In the genomic region with DNA sequence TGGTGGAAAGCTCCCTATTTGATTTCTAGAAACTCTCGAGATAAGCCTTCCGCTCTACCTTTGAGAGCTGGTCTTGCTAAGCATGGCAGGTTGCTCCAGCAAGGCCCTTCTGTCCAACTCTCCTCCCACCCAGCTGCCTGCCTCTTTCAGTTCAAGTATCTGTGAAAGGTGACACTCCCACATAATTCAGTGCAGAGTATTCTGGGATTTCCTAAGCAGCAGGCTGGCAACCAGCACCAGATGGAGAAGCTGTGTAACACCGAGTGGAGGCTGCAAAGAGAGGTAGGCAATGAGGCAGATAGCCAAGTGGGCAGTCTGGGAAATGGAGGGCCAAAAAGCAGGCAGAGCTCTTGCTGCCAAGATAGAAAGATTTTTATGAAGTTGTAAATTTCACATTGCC, we compare ENCODE assay signal across 14 cellular contexts.
DNase-seq lines count a peak whose midpoint lies in the region; ATAC-seq lines count a peak whose summit lies in the region.
"Had no signal": no experiment of that assay in that cellular context is flagged by ENCODE, and none has a peak within 500 bp of the region (broad histone marks: within the 10 kb centered on the region; RNA-seq: fewer than 3 reads in every experiment).

No MANE protein-coding gene starts in this region.

- no peak overlapping the region for H3K27ac Mint-ChIP-seq in T-cell
- no peak overlapping the region for H3K27ac Mint-ChIP-seq in immature natural killer cell
- H3K27ac Mint-ChIP-seq: naive B cell had no signal

- CTCF ChIA-PET in T-cell (lab: Charles Lee), result no interaction called here

- H3K36me3 Mint-ChIP-seq in T-cell, result no peaks in the 10 kb centered on the region
- H3K36me3 Mint-ChIP-seq in immature natural killer cell, result no peaks in the 10 kb centered on the region
- H3K36me3 Mint-ChIP-seq: naive B cell had no signal

- DNase-seq in Ammon's horn (ENCODE audit: low spot score) (peak; percentile 40), LHCN-M2 (ENCODE audit: low read depth) (peak; percentile 47), NCI-H345 (lab: John Stamatoyannopoulos, UW) (peak; percentile 87), cerebellar cortex (ENCODE audit: low spot score) (peak; percentile 90), T-cell (no peak), immature natural killer cell (no peak), inferior parietal cortex (ENCODE audit: extremely low spot score) (no peak)
- DNase-seq in activated naive CD4-positive, alpha-beta T cell treated with Interleukin-2 at 50 U/mL for 16 hours, result no peak
- DNase-seq: ACHN; activated CD8-positive, alpha-beta memory T cell treated with anti-CD3 and anti-CD28 coated beads for 24 hours; activated gamma-delta T cell; COR-L47; naive B cell had no signal

- H3K27me3 Mint-ChIP-seq in T-cell, result peaks cover 7 to 12% of the 10 kb centered on the region in 2 donors
- H3K27me3 Mint-ChIP-seq in immature natural killer cell (ENCODE audit: low read depth in 3 of 3), result no peaks in the 10 kb centered on the region

- H3K9me3 Mint-ChIP-seq in T-cell (no peaks in the 10 kb centered on the region), immature natural killer cell (no peaks in the 10 kb centered on the region)

- POLR2A ChIA-PET in T-cell (lab: Charles Lee), result no interaction called here

- H3K4me3 Mint-ChIP-seq in T-cell, result no peak overlapping the region
- H3K4me3 Mint-ChIP-seq in immature natural killer cell, result no peak overlapping the region
- H3K4me3 Mint-ChIP-seq: naive B cell had no signal

- H3K4me1 Mint-ChIP-seq in T-cell (no peaks in the 10 kb centered on the region), immature natural killer cell (no peaks in the 10 kb centered on the region)
- H3K4me1 Mint-ChIP-seq: naive B cell had no signal

- ATAC-seq in T-cell (replicated peaks in 1 of 4), result no peak
- ATAC-seq: HepG2 had no signal

Comparison
In these comparisons a context has a peak if more than half of its experiments do, and no peak if none do; other contexts are left out.
1. DNase-seq: peak in Ammon's horn (single experiment), LHCN-M2 (single experiment), NCI-H345 (single experiment) and cerebellar cortex (single experiment); none in T-cell (0 of 34), immature natural killer cell (0 of 3), activated naive CD4-positive, alpha-beta T cell treated with Interleukin-2 at 50 U/mL for 16 hours (single experiment) and inferior parietal cortex (single experiment).